28 cellular contexts compared by ENCODE assay signal in genomic region chr13:98440390-98441055, GRCh38.
"Had no signal": no experiment of that assay in that cellular context is flagged by ENCODE, and none has a peak within 500 bp of the region (broad histone marks: within the 10 kb centered on the region; RNA-seq: fewer than 3 reads in every experiment).

No MANE protein-coding gene starts in this region.

- H3K27me3 ChIP-seq: colonic mucosa, gastroesophageal sphincter, heart left ventricle, hepatocyte, neural progenitor cell, ovary, spleen, tibial nerve, upper lobe of left lung had no signal

- H2AFZ ChIP-seq: hepatocyte, neural progenitor cell had no signal

- H3K9me3 ChIP-seq: colonic mucosa, gastroesophageal sphincter, heart left ventricle, left ventricle myocardium inferior, mucosa of descending colon, ovary, psoas muscle, spleen, thoracic aorta, tibial nerve, upper lobe of left lung had no signal

- DNase-seq: colonic mucosa; effector CD8-positive, alpha-beta T cell; endodermal cell; foreskin fibroblast; heart left ventricle; kidney glomerular epithelial cell; left colon; left ventricle myocardium inferior; mucosa of descending colon; naive B cell; nucleus accumbens; ovary; psoas muscle; right cardiac atrium; spleen; stimulated activated CD4-positive, alpha-beta T cell treated with anti-CD3 and anti-CD28 coated beads, Interleukin-4, amount 100 ng/mL, for 4 hours; stimulated activated naive B cell treated with anti-CD40 and anti-IgM and Interleukin-4, amounts not matched to agents 10 μg/mL and 1 μg/mL and 100 μg/mL, for 72 hours had no signal

- H3K36me3 ChIP-seq: colonic mucosa, neural progenitor cell, ovary, thoracic aorta had no signal

- H3K4me3 ChIP-seq: colonic mucosa, gastroesophageal sphincter, heart left ventricle, hepatocyte, left ventricle myocardium inferior, lung, mucosa of descending colon, neural progenitor cell, ovary, psoas muscle, skin epidermis, spleen, thoracic aorta, tibial nerve, upper lobe of left lung had no signal

- H3K4me1 ChIP-seq: colonic mucosa, neural progenitor cell had no signal

- H3K27ac ChIP-seq: colonic mucosa, epithelial cell of prostate, gastroesophageal sphincter, heart left ventricle, hepatocyte, left ventricle myocardium inferior, neural progenitor cell, ovary, psoas muscle, spleen, thoracic aorta, tibial nerve, upper lobe of left lung had no signal

- ATAC-seq: esophagus mucosa; gastroesophageal sphincter; heart left ventricle; left colon; mucosa of descending colon; natural killer cell treated with Interleukin-12 subunit alpha and Interleukin-12 subunit beta and Interleukin-15 and Interleukin-18, amount 100 ng/mL, for 72 hours; psoas muscle; right cardiac atrium; stimulated activated naive B cell treated with anti-CD40 and anti-IgM and Interleukin-4, amounts not matched to agents 10 μg/mL and 1 μg/mL and 100 μg/mL, for 72 hours had no signal

- H3K9ac ChIP-seq: neural progenitor cell had no signal

- H3K4me2 ChIP-seq: hepatocyte, neural progenitor cell had no signal
